In genomic region chr3:77915341-77915740, GRCh38 we compare ENCODE assay signal across 22 cellular contexts.
"Had no signal": no experiment of that assay in that cellular context is flagged by ENCODE, and none has a peak within 500 bp of the region (broad histone marks: within the 10 kb centered on the region; RNA-seq: fewer than 3 reads in every experiment).

No MANE protein-coding gene starts in this region.

- H3K27me3 ChIP-seq: brain microvascular endothelial cell, SJSA1 had no signal

- H3K36me3 ChIP-seq: brain microvascular endothelial cell, SJSA1 had no signal

- H3K27me3 Mint-ChIP-seq: activated CD4-positive, alpha-beta T cell treated with anti-CD3 and anti-CD28 coated beads, Interleukin-2, amount 10 ng/mL, durations not matched to agents 7 days and 5 days; activated CD8-positive, alpha-beta T cell treated with anti-CD3 and anti-CD28 coated beads for 36 hours; activated naive CD4-positive, alpha-beta T cell treated with anti-CD3 and anti-CD28 coated beads, Interleukin-2, amount 10 ng/mL, durations not matched to agents 7 days and 5 days; activated naive CD8-positive, alpha-beta T cell treated with anti-CD3 and anti-CD28 coated beads for 36 hours had no signal

- H3K27ac Mint-ChIP-seq: activated CD4-positive, alpha-beta T cell treated with anti-CD3 and anti-CD28 coated beads, Interleukin-2, amount 10 ng/mL, durations not matched to agents 7 days and 5 days; activated CD8-positive, alpha-beta T cell treated with anti-CD3 and anti-CD28 coated beads for 36 hours; activated naive CD4-positive, alpha-beta T cell treated with anti-CD3 and anti-CD28 coated beads, Interleukin-2, amount 10 ng/mL, durations not matched to agents 7 days and 5 days; activated naive CD8-positive, alpha-beta T cell treated with anti-CD3 and anti-CD28 coated beads for 36 hours; activated T-cell treated with anti-CD3 and anti-CD28 coated beads, Interleukin-2, amount 50 U/mL, for 72 hours; activated T-helper 2 cell treated with anti-CD3 and anti-CD28 coated beads, Interferon-gamma antibody, Interleukin-2, Interleukin-4, amounts not matched to agents 10 μg/mL and 5 μg/mL and 100 μg/mL, durations not matched to agents 14 hours and 24 hours and 36 hours; T-helper 1 cell treated with Interleukin-12 subunit alpha and Interleukin-12 subunit beta and Interleukin-4 antibody, amounts not matched to agents 30 μg/mL and 1 μg/mL, for 36 hours; WTC11 had no signal

- H3K4me3 Mint-ChIP-seq: activated CD4-positive, alpha-beta T cell treated with anti-CD3 and anti-CD28 coated beads, Interleukin-2, amount 10 ng/mL, durations not matched to agents 7 days and 5 days; activated CD8-positive, alpha-beta T cell treated with anti-CD3 and anti-CD28 coated beads for 36 hours; activated naive CD4-positive, alpha-beta T cell treated with anti-CD3 and anti-CD28 coated beads, Interleukin-2, amount 10 ng/mL, durations not matched to agents 7 days and 5 days; activated naive CD8-positive, alpha-beta T cell treated with anti-CD3 and anti-CD28 coated beads for 36 hours; activated T-cell treated with anti-CD3 and anti-CD28 coated beads, Interleukin-2, amount 50 U/mL, for 72 hours; T-helper 1 cell treated with Interleukin-12 subunit alpha and Interleukin-12 subunit beta and Interleukin-4 antibody, amounts not matched to agents 30 μg/mL and 1 μg/mL, for 36 hours; WTC11 had no signal

- H3K4me1 Mint-ChIP-seq: activated CD4-positive, alpha-beta T cell treated with anti-CD3 and anti-CD28 coated beads, Interleukin-2, amount 10 ng/mL, durations not matched to agents 7 days and 5 days; activated naive CD4-positive, alpha-beta T cell treated with anti-CD3 and anti-CD28 coated beads, Interleukin-2, amount 10 ng/mL, durations not matched to agents 7 days and 5 days; activated naive CD8-positive, alpha-beta T cell treated with anti-CD3 and anti-CD28 coated beads for 36 hours had no signal

- H3K4me1 ChIP-seq: SJSA1 had no signal

- H3K36me3 Mint-ChIP-seq: activated naive CD4-positive, alpha-beta T cell treated with anti-CD3 and anti-CD28 coated beads, Interleukin-2, amount 10 ng/mL, durations not matched to agents 7 days and 5 days; activated naive CD8-positive, alpha-beta T cell treated with anti-CD3 and anti-CD28 coated beads for 36 hours had no signal

- ATAC-seq: activated CD8-positive, alpha-beta T cell treated with anti-CD3 and anti-CD28 coated beads for 36 hours; activated T-cell treated with anti-CD3 and anti-CD28 coated beads, Interleukin-2, amount 50 U/mL, for 72 hours; WTC11 had no signal

- H3K27ac ChIP-seq: brain microvascular endothelial cell, SJSA1 had no signal

- H3K4me3 ChIP-seq: SJSA1 had no signal

- DNase-seq: activated CD4-positive, alpha-beta T cell treated with anti-CD3 and anti-CD28 coated beads, Interleukin-2, amount 10 ng/mL, durations not matched to agents 7 days and 5 days; activated CD4-positive, CD25-positive, alpha-beta regulatory T cell treated with anti-CD3 and anti-CD28 coated beads, Interleukin-2, amount 50 U/mL, for 72 hours; activated CD8-positive, alpha-beta memory T cell treated with anti-CD3 and anti-CD28 coated beads, Interleukin-2, amount 50 U/mL, for 4 hours; activated CD8-positive, alpha-beta T cell treated with anti-CD3 and anti-CD28 coated beads for 36 hours; activated gamma-delta T cell treated with Interleukin-2 at 50 U/mL for 16 hours; activated naive CD4-positive, alpha-beta T cell treated with anti-CD3 and anti-CD28 coated beads, Interleukin-2, amount 10 ng/mL, durations not matched to agents 7 days and 5 days; activated naive CD8-positive, alpha-beta T cell treated with anti-CD3 and anti-CD28 coated beads for 36 hours; activated T-cell treated with anti-CD3 and anti-CD28 coated beads, Interleukin-2, amount 50 U/mL, for 72 hours; brain microvascular endothelial cell; MM.1S; NCI-H1105; NCI-H1436; NCI-H1694 treated with DMSO at 0.1 percent for 48 hours; NCI-H2029 treated with DMSO at 0.1 percent for 48 hours; NCI-H345; NCI-H510A; NCI-H69; SHP77 had no signal
